In genomic region chr2:9237831-9238230, GRCh38 we compare ENCODE assay signal across 20 cellular contexts. TPM values are rescaled to one million over a fixed set of nuclear protein-coding genes. Genes with fewer than 3 reads are reported as not detected.
A peak's percentile ranks its signal among the peaks of the same experiment; 100 is the strongest.
DNase-seq lines count a peak whose midpoint lies in the region; FAIRE-seq and TF ChIP-seq lines count a peak whose summit lies in the region.
"Had no signal": no experiment of that assay in that cellular context is flagged by ENCODE, and none has a peak within 500 bp of the region (broad histone marks: within the 10 kb centered on the region; RNA-seq: fewer than 3 reads in every experiment).

No MANE protein-coding gene starts in this region.

- TF ChIP-seq POLR2A in ovary (IDR thresholded peaks at IDR 0.05) (no peak), GM12892 (IDR thresholded peaks at IDR 0.05; ENCODE audit: low read depth, low read length) (no peak)

- TF ChIP-seq CTCF in HFFc6 (IDR thresholded peaks at IDR 0.05) (no peak), astrocyte (IDR thresholded peaks at IDR 0.05; ENCODE audit: insufficient read depth, low read depth, low read length) (no peak), ovary (IDR thresholded peaks at IDR 0.05) (no peak)

- H3K27ac ChIP-seq in astrocyte (ENCODE audit: low read depth, low read length), result no peak overlapping the region
- H3K27ac ChIP-seq in muscle layer of colon (ENCODE audit: low read depth, low read length), result peak overlapping the region; percentile 14
- peak overlapping the region; percentile 81 for H3K27ac ChIP-seq in subcutaneous abdominal adipose tissue (ENCODE audit: low read depth, low read length)
- H3K27ac ChIP-seq in ovary, result peak overlapping the region in 1 of 2 donors; percentile 61
- H3K27ac ChIP-seq: cardiac muscle cell, KMS-11 had no signal

- H3K4me3 ChIP-seq in astrocyte (ENCODE audit: insufficient read depth, low read depth, low read length), result no peak overlapping the region
- H3K4me3 ChIP-seq in muscle layer of colon (ENCODE audit: low read depth in 1 of 2, low read length in 2 of 2), result no peak overlapping the region
- H3K4me3 ChIP-seq in subcutaneous abdominal adipose tissue (ENCODE audit: low read depth in 1 of 5, low read length in 5 of 5), result no peak overlapping the region
- no peak overlapping the region for H3K4me3 ChIP-seq in ovary
- H3K4me3 ChIP-seq: cardiac muscle cell had no signal

- H4K20me1 ChIP-seq in astrocyte (ENCODE audit: insufficient read depth, low read length), result peaks cover 10% of the 10 kb centered on the region

- no peak for FAIRE-seq in astrocyte (lab: Jason Lieb, UNC)
- no peak for FAIRE-seq in GM12892 (lab: Jason Lieb, UNC)

- H3K27me3 ChIP-seq in astrocyte (ENCODE audit: insufficient read depth, low read length) (no peaks in the 10 kb centered on the region), muscle layer of colon (ENCODE audit: control insufficient read depth in 1 of 2, insufficient read depth in 2 of 2, low read length in 2 of 2) (no peaks in the 10 kb centered on the region), subcutaneous abdominal adipose tissue (ENCODE audit: control insufficient read depth in 5 of 5, insufficient read depth in 4 of 5, low read length in 5 of 5) (no peaks in the 10 kb centered on the region), ovary (no peaks in the 10 kb centered on the region)
- H3K27me3 ChIP-seq: cardiac muscle cell had no signal

- no peak overlapping the region for H3K4me3 Mint-ChIP-seq in HFFc6
- no peak overlapping the region for H3K4me3 Mint-ChIP-seq in astrocyte (ENCODE audit: unreplicated experiment)
- H3K4me3 Mint-ChIP-seq in activated T-cell treated with anti-CD3 and anti-CD28 coated beads, Interleukin-2, amount 50 U/mL, for 24 hours, result no peak overlapping the region
- H3K4me3 Mint-ChIP-seq: activated CD8-positive, alpha-beta memory T cell treated with anti-CD3 and anti-CD28 coated beads, Interleukin-2, amount 10 ng/mL, durations not matched to agents 7 days and 5 days; naive thymus-derived CD4-positive, alpha-beta T cell; T-cell had no signal

- H3K9ac ChIP-seq in astrocyte (ENCODE audit: low read length), result no peak overlapping the region
- no peak overlapping the region for H3K9ac ChIP-seq in muscle layer of colon (ENCODE audit: low read length)
- H3K9ac ChIP-seq in subcutaneous abdominal adipose tissue (ENCODE audit: low read length in 5 of 5), result peak overlapping the region in 1 of 5 donors; percentile 31
- H3K9ac ChIP-seq: KMS-11 had no signal

- no peak overlapping the region for H2AFZ ChIP-seq in astrocyte (ENCODE audit: low read depth, low read length)

- peaks cover 25% of the 10 kb centered on the region for H3K36me3 Mint-ChIP-seq in HFFc6 (ENCODE audit: low read depth)
- peaks cover 7% of the 10 kb centered on the region for H3K36me3 Mint-ChIP-seq in astrocyte (ENCODE audit: low read depth, unreplicated experiment)
- H3K36me3 Mint-ChIP-seq in activated T-cell treated with anti-CD3 and anti-CD28 coated beads, Interleukin-2, amount 50 U/mL, for 24 hours (ENCODE audit: low read depth), result no peaks in the 10 kb centered on the region
- H3K36me3 Mint-ChIP-seq: activated CD8-positive, alpha-beta memory T cell treated with anti-CD3 and anti-CD28 coated beads, Interleukin-2, amount 10 ng/mL, durations not matched to agents 7 days and 5 days; naive thymus-derived CD4-positive, alpha-beta T cell; T-cell had no signal

- H3K27ac Mint-ChIP-seq in HFFc6, result peak overlapping the region; percentile 99
- H3K27ac Mint-ChIP-seq in astrocyte (ENCODE audit: unreplicated experiment), result peak overlapping the region; percentile 17
- no peak overlapping the region for H3K27ac Mint-ChIP-seq in activated T-cell treated with anti-CD3 and anti-CD28 coated beads, Interleukin-2, amount 50 U/mL, for 24 hours
- H3K27ac Mint-ChIP-seq: activated CD8-positive, alpha-beta memory T cell treated with anti-CD3 and anti-CD28 coated beads, Interleukin-2, amount 10 ng/mL, durations not matched to agents 7 days and 5 days; naive thymus-derived CD4-positive, alpha-beta T cell; T-cell had no signal

- DNase-seq in HFFc6 (no peak), astrocyte (ENCODE audit: low read depth) (no peak), ovary (no peak), NCI-H2171 treated with DMSO at 0.1 percent for 48 hours (lab: John Stamatoyannopoulos, UW) (no peak), GM12892 (ENCODE audit: insufficient read length) (no peak)
- no peak for DNase-seq in activated T-cell treated with anti-CD3 and anti-CD28 coated beads, Interleukin-2, amount 50 U/mL, for 24 hours
- DNase-seq: activated CD4-positive, alpha-beta T cell treated with anti-CD3 and anti-CD28 coated beads for 48 hours; activated CD8-positive, alpha-beta memory T cell treated with anti-CD3 and anti-CD28 coated beads, Interleukin-2, amount 10 ng/mL, durations not matched to agents 7 days and 5 days; DMS79 treated with DMSO at 0.1 percent for 48 hours; naive thymus-derived CD4-positive, alpha-beta T cell; NCI-H1048; NCI-H2081; NCI-H510A treated with DMSO at 0.1 percent for 48 hours; posterior cingulate gyrus; stimulated activated CD4-positive, alpha-beta T cell treated with anti-CD3 and anti-CD28 coated beads, Interleukin-12 subunit alpha, Interleukin-12 subunit beta, amount 100 ng/mL, for 4 hours; T-cell had no signal

- no peaks in the 10 kb centered on the region for H3K36me3 ChIP-seq in astrocyte (ENCODE audit: insufficient read depth, low read length)
- no peaks in the 10 kb centered on the region for H3K36me3 ChIP-seq in muscle layer of colon (ENCODE audit: insufficient read depth, low read length)
- no peaks in the 10 kb centered on the region for H3K36me3 ChIP-seq in subcutaneous abdominal adipose tissue (ENCODE audit: control insufficient read depth in 5 of 5, insufficient read depth in 5 of 5, low read length in 5 of 5)
- H3K36me3 ChIP-seq in ovary, result no peaks in the 10 kb centered on the region
- H3K36me3 ChIP-seq: cardiac muscle cell had no signal

- peaks cover 61% of the 10 kb centered on the region for H3K4me1 ChIP-seq in astrocyte (ENCODE audit: insufficient read depth, low read length)
- peaks cover 73% of the 10 kb centered on the region for H3K4me1 ChIP-seq in muscle layer of colon (ENCODE audit: insufficient read depth, low read length)
- H3K4me1 ChIP-seq in subcutaneous abdominal adipose tissue (ENCODE audit: control insufficient read depth in 5 of 5, insufficient read depth in 5 of 5, low read length in 5 of 5), result peaks cover 26 to 68% (median 61%) of the 10 kb centered on the region in 5 donors
- H3K4me1 ChIP-seq in ovary (ENCODE audit: insufficient read depth), result peaks cover 40% of the 10 kb centered on the region

- WGBS in ovary, 3 donors, result 87 to 92% (median 90%) methylated on average over 5 of the region's 5 CpGs

- peaks cover 88% of the 10 kb centered on the region for H3K79me2 ChIP-seq in astrocyte (ENCODE audit: insufficient read depth, low read length)

- H3K4me1 Mint-ChIP-seq in HFFc6 (ENCODE audit: low read depth), result peaks cover 93% of the 10 kb centered on the region
- peaks cover 79% of the 10 kb centered on the region for H3K4me1 Mint-ChIP-seq in astrocyte (ENCODE audit: low read depth, unreplicated experiment)
- peaks cover 4% of the 10 kb centered on the region for H3K4me1 Mint-ChIP-seq in activated T-cell treated with anti-CD3 and anti-CD28 coated beads, Interleukin-2, amount 50 U/mL, for 24 hours (ENCODE audit: low read depth)
- H3K4me1 Mint-ChIP-seq: T-cell had no signal

- H3K9me3 ChIP-seq in astrocyte (ENCODE audit: insufficient read depth, low read depth, low read length), result no peaks in the 10 kb centered on the region
- H3K9me3 ChIP-seq in muscle layer of colon (ENCODE audit: low read length), result no peaks in the 10 kb centered on the region
- no peaks in the 10 kb centered on the region for H3K9me3 ChIP-seq in subcutaneous abdominal adipose tissue (ENCODE audit: control insufficient read depth in 5 of 5, low read length in 5 of 5)
- H3K9me3 ChIP-seq in ovary, result no peaks in the 10 kb centered on the region

- intact Hi-C loops in ovary (cut with DNase I), result no loop called here

- H3K27me3 Mint-ChIP-seq in HFFc6 (ENCODE audit: insufficient read depth), result peaks cover 2% of the 10 kb centered on the region
- H3K27me3 Mint-ChIP-seq in astrocyte (ENCODE audit: low read depth, unreplicated experiment), result no peaks in the 10 kb centered on the region
- peaks cover 12% of the 10 kb centered on the region for H3K27me3 Mint-ChIP-seq in activated T-cell treated with anti-CD3 and anti-CD28 coated beads, Interleukin-2, amount 50 U/mL, for 24 hours

- TF ChIP-seq EP300 in ovary (IDR thresholded peaks at IDR 0.05), result no peak

- H3K9me3 Mint-ChIP-seq in HFFc6, result no peaks in the 10 kb centered on the region
- no peaks in the 10 kb centered on the region for H3K9me3 Mint-ChIP-seq in astrocyte (ENCODE audit: unreplicated experiment)
- no peaks in the 10 kb centered on the region for H3K9me3 Mint-ChIP-seq in activated T-cell treated with anti-CD3 and anti-CD28 coated beads, Interleukin-2, amount 50 U/mL, for 24 hours
- H3K9me3 Mint-ChIP-seq: naive thymus-derived CD4-positive, alpha-beta T cell; T-cell had no signal

- no peak overlapping the region for H3K4me2 ChIP-seq in astrocyte (ENCODE audit: low read length)
- H3K4me2 ChIP-seq: KMS-11 had no signal

RNA-seq across cellular contexts. Expression of gene ASAP2, which starts 31.2 kb away (rescaled TPM):
- 10 to 100 TPM; 31.2 to 37.4 (median 34.3) TPM for total RNA-seq in HFFc6 (2021; fragmentation: NEBNext Ultra II Directional; extraction: Animal tissue kit (Norgen Biotek cat#: 25700))
- 47.2 and 62.6 TPM in 2 replicates for total RNA-seq in astrocyte
- total RNA-seq in ovary, result 10 to 100 TPM; 11.3 to 22.7 (median 17.3) TPM
- 10 to 100 TPM; 10.3 to 15.5 TPM for polyA plus RNA-seq in ovary
- polyA plus RNA-seq in GM12892 (2012; ENCODE audit: missing spikeins), result not detected
- polyA plus RNA-seq: naive thymus-derived CD4-positive, alpha-beta T cell had no signal
